6 cellular contexts compared by ENCODE assay signal in genomic region chr7:100895956-100896742, GRCh38. TPM values are rescaled to one million over a fixed set of nuclear protein-coding genes. Genes with fewer than 3 reads are reported as not detected.
DNase-seq lines count a peak whose midpoint lies in the region; ATAC-seq and TF ChIP-seq lines count a peak whose summit lies in the region.

No MANE protein-coding gene starts in this region.

- WGBS in prostate gland: 3% methylated on average over 52 of the region's 55 CpGs

- H3K36me3 ChIP-seq in prostate gland: no peaks in the 10 kb centered on the region

- intact Hi-C loops in dorsolateral prefrontal cortex (cut with DNase I): loop anchor here (2.0 to 10.0 kb wide), 4 partner anchors 163 to 389 kb away; partner anchors contain the start of genes PLOD3 (in 1 of the 2), VGF (in 1 of the 2) and ZNHIT1 (in 1 of the 2)
- intact Hi-C loops in prostate gland (cut with DNase I): no loop called here

- TF ChIP-seq POLR2A in prostate gland (IDR thresholded peaks at IDR 0.05): peak; percentile 48

- H3K4me3 ChIP-seq in dorsolateral prefrontal cortex (peak overlapping the region; percentile 31 to 71 (median 59)), prostate gland (peak overlapping the region; percentile 31 to 51)

- H3K4me1 ChIP-seq in prostate gland (replicated peaks): peaks cover 11% of the 10 kb centered on the region

- H3K9me3 ChIP-seq in prostate gland: no peaks in the 10 kb centered on the region

- TF ChIP-seq CTCF in dorsolateral prefrontal cortex (IDR thresholded peaks at IDR 0.05 in 54 of 56, conservative IDR thresholded peaks at IDR 0.05 in 2 of 56; ENCODE audit: low read depth in 1 of 56, partially characterized antibody in 56 of 56): peak in 1 of 56 donors; percentile 6
- no peak for TF ChIP-seq CTCF in prostate gland (IDR thresholded peaks at IDR 0.05)

- H3K27me3 ChIP-seq in dorsolateral prefrontal cortex (peaks cover 0 to 29% (median 0%) of the 10 kb centered on the region in 45 donors), prostate gland (replicated peaks; ENCODE audit: insufficient read depth) (no peaks in the 10 kb centered on the region)

- ATAC-seq in GM18870 (IDR thresholded peaks at IDR 0.05; ENCODE audit: unreplicated experiment): no peak
- ATAC-seq in GM19452 (IDR thresholded peaks at IDR 0.05; ENCODE audit: unreplicated experiment): no peak

- DNase-seq in activated gamma-delta T cell (lab: John Stamatoyannopoulos, UW): peak; percentile 45
- DNase-seq in activated gamma-delta T cell treated with Interleukin-2 at 50 U/mL for 16 hours: no peak
- peak in 3 of 10 donors; percentile 60 to 80 (median 71) for DNase-seq in dorsolateral prefrontal cortex
- no peak for DNase-seq in prostate gland (ENCODE audit: low spot score)

- H3K27ac ChIP-seq in dorsolateral prefrontal cortex (peak overlapping the region in 34 of 59 donors; percentile 4 to 81 (median 66)), prostate gland (no peak overlapping the region)

RNA-seq across cellular contexts. Expression of gene ACHE, which starts 0.5 kb away (rescaled TPM):
- total RNA-seq in dorsolateral prefrontal cortex (10 to 100 TPM; 14.4 to 57.3 (median 37.8) TPM), prostate gland (10 to 100 TPM in 1 of 2 donors, 1 to 10 TPM in 1; 6.6 to 17.5 TPM)

RNA-seq across cellular contexts. Expression of gene UFSP1, which starts 6.6 kb away (rescaled TPM):
- total RNA-seq in dorsolateral prefrontal cortex (1 to 10 TPM in 118 of 120 experiments, under 1 TPM in 2; 0.51 to 5.4 (median 2.7) TPM), prostate gland (1 to 10 TPM; 6.4 to 8.4 TPM)

RNA-seq across cellular contexts. Expression of gene SRRT, which starts 21.2 kb away (rescaled TPM):
- total RNA-seq in dorsolateral prefrontal cortex (100 to 1,000 TPM in 56 of 120 experiments, 10 to 100 TPM in 64; 60.4 to 142 (median 97.9) TPM), prostate gland (100 to 1,000 TPM; 105 to 182 TPM)

RNA-seq across cellular contexts. Expression of gene TRIP6, which starts 29.0 kb away (rescaled TPM):
- total RNA-seq in dorsolateral prefrontal cortex: 10 to 100 TPM; 12.5 to 46.7 (median 23.4) TPM
- 100 to 1,000 TPM in 1 of 2 donors, 10 to 100 TPM in 1; 65.9 to 113 TPM for total RNA-seq in prostate gland

RNA-seq across cellular contexts. Expression of gene SLC12A9, which starts 43.6 kb away (rescaled TPM):
- total RNA-seq in dorsolateral prefrontal cortex: 10 to 100 TPM; 15.8 to 54.2 (median 30.1) TPM
- 10 to 100 TPM; 22.0 to 29.4 TPM for total RNA-seq in prostate gland

Comparison
In these comparisons a context has a peak if more than half of its experiments do, and no peak if none do; other contexts are left out.
1. H3K27ac ChIP-seq: peak in dorsolateral prefrontal cortex (34 of 59); none in prostate gland (0 of 2).